Comparison of ENCODE assay signal across 10 cellular contexts in genomic region chr10:99276848-99277486, GRCh38. TPM values are rescaled to one million over a fixed set of nuclear protein-coding genes. Genes with fewer than 3 reads are reported as not detected.
A peak's percentile ranks its signal among the peaks of the same experiment; 100 is the strongest.
DNase-seq lines count a peak whose midpoint lies in the region; ATAC-seq and TF ChIP-seq lines count a peak whose summit lies in the region.
"Had no signal": no experiment of that assay in that cellular context is flagged by ENCODE, and none has a peak within 500 bp of the region (broad histone marks: within the 10 kb centered on the region; RNA-seq: fewer than 3 reads in every experiment).

No MANE protein-coding gene starts in this region.

- POLR2A ChIA-PET in AG04450 (lab: Yijun Ruan, JAX): no interaction called here

- H3K9ac ChIP-seq in fibroblast of lung (ENCODE audit: insufficient read depth, low read length): no peak overlapping the region

- H3K79me2 ChIP-seq in GM23338 (replicated peaks; ENCODE audit: insufficient read depth): no peaks in the 10 kb centered on the region
- H3K79me2 ChIP-seq in fibroblast of lung (ENCODE audit: control insufficient read depth, insufficient read depth, low read length): no peaks in the 10 kb centered on the region

- no peaks in the 10 kb centered on the region for H3K36me3 Mint-ChIP-seq in GM23338 (ENCODE audit: low read depth)
- H3K36me3 Mint-ChIP-seq in activated naive CD8-positive, alpha-beta T cell treated with anti-CD3 and anti-CD28 coated beads for 36 hours: no peaks in the 10 kb centered on the region

- no peak overlapping the region for H3K4me2 ChIP-seq in GM23338
- no peak overlapping the region for H3K4me2 ChIP-seq in fibroblast of lung (ENCODE audit: extremely low read depth, insufficient read depth, low read length)

- no peak overlapping the region for H3K27ac ChIP-seq in AG04450 (ENCODE audit: low read depth, low read length)
- H3K27ac ChIP-seq in GM23338 (ENCODE audit: low read depth): no peak overlapping the region
- no peak overlapping the region for H3K27ac ChIP-seq in fibroblast of lung (ENCODE audit: insufficient read depth, low read length)
- H3K27ac ChIP-seq: stomach had no signal

- peaks cover 11% of the 10 kb centered on the region for H3K4me1 ChIP-seq in GM23338 (ENCODE audit: insufficient read depth)
- no peaks in the 10 kb centered on the region for H3K4me1 ChIP-seq in fibroblast of lung (ENCODE audit: control insufficient read depth, extremely low read depth, insufficient read depth, low read length)
- H3K4me1 ChIP-seq: stomach had no signal

- TF ChIP-seq CTCF in AG04450 (IDR thresholded peaks at IDR 0.05; ENCODE audit: low read depth, low read length) (peak; percentile 41), GM23338 (conservative IDR thresholded peaks at IDR 0.05; ENCODE audit: low read depth in 2 of 2) (peak; percentile 70 to 85), fibroblast of lung (conservative IDR thresholded peaks at IDR 0.05 in 1 of 2, IDR thresholded peaks at IDR 0.05 in 1 of 2; ENCODE audit: low read depth in 1 of 2, low read length in 2 of 2) (peak; percentile 24 to 53)

- H3F3A ChIP-seq in GM23338 (replicated peaks; ENCODE audit: low read depth): no peaks in the 10 kb centered on the region

- DNase-seq in AG04450 (ENCODE audit: low read depth, low spot score): no peak
- DNase-seq in GM23338 (ENCODE audit: low spot score): peak; percentile 57
- DNase-seq in OCI-M2 (lab: John Stamatoyannopoulos, UW; ENCODE audit: unreplicated experiment): peak; percentile 21
- DNase-seq in fibroblast of lung (ENCODE audit: low read depth in 2 of 2): peak in 1 of 2 donors; percentile 47
- DNase-seq in GF-D8 (lab: John Stamatoyannopoulos, UW): no peak
- DNase-seq in NK-92 (lab: John Stamatoyannopoulos, UW; ENCODE audit: unreplicated experiment): no peak
- DNase-seq in activated naive CD8-positive, alpha-beta T cell treated with anti-CD3 and anti-CD28 coated beads for 36 hours: no peak
- DNase-seq: stomach, T-helper 1 cell had no signal

- H3K4me1 Mint-ChIP-seq in GM23338: peaks cover 12% of the 10 kb centered on the region
- H3K4me1 Mint-ChIP-seq in activated naive CD8-positive, alpha-beta T cell treated with anti-CD3 and anti-CD28 coated beads for 36 hours: no peaks in the 10 kb centered on the region

- H3K9me3 Mint-ChIP-seq in GM23338: no peaks in the 10 kb centered on the region; the same call in 2 of the 3 replicates
- H3K9me3 Mint-ChIP-seq in activated naive CD8-positive, alpha-beta T cell treated with anti-CD3 and anti-CD28 coated beads for 36 hours: no peaks in the 10 kb centered on the region

- H3K9me3 ChIP-seq in AG04450 (ENCODE audit: control insufficient read depth, insufficient read depth, low read length) (no peaks in the 10 kb centered on the region), fibroblast of lung (ENCODE audit: control insufficient read depth, insufficient read depth, low read depth, low read length) (no peaks in the 10 kb centered on the region)
- H3K9me3 ChIP-seq: stomach had no signal

- no peak overlapping the region for H3K4me3 Mint-ChIP-seq in GM23338
- no peak overlapping the region for H3K4me3 Mint-ChIP-seq in activated naive CD8-positive, alpha-beta T cell treated with anti-CD3 and anti-CD28 coated beads for 36 hours

- H4K20me1 ChIP-seq in GM23338 (replicated peaks; ENCODE audit: insufficient read depth): no peaks in the 10 kb centered on the region
- H4K20me1 ChIP-seq in fibroblast of lung (ENCODE audit: control insufficient read depth, extremely low read depth, insufficient read depth, low read length): no peaks in the 10 kb centered on the region

- H3K9me2 ChIP-seq in GM23338 (ENCODE audit: insufficient read depth): no peaks in the 10 kb centered on the region

- H2AFZ ChIP-seq in GM23338 (no peak overlapping the region), fibroblast of lung (ENCODE audit: low read length) (no peak overlapping the region)

- H3K4me3 ChIP-seq in AG04450 (ENCODE audit: low read depth, low read length): no peak overlapping the region
- H3K4me3 ChIP-seq in GM23338: no peak overlapping the region
- H3K4me3 ChIP-seq in fibroblast of lung (replicated peaks in 1 of 4; ENCODE audit: control extremely low read depth in 1 of 4, insufficient read depth in 1 of 4, low read depth in 3 of 4, low read length in 4 of 4): no peak overlapping the region
- H3K4me3 ChIP-seq: stomach had no signal

- H3K27me3 Mint-ChIP-seq in GM23338 (ENCODE audit: insufficient read depth, low read depth, poor library complexity): peaks cover 2% of the 10 kb centered on the region
- peaks cover 11% of the 10 kb centered on the region for H3K27me3 Mint-ChIP-seq in activated naive CD8-positive, alpha-beta T cell treated with anti-CD3 and anti-CD28 coated beads for 36 hours

- CTCF ChIA-PET in AG04450 (lab: Charles Lee): interaction anchor here (0.8 kb wide), 1 partner anchor 810 kb away, joined by 8 read pairs; no protein-coding TSS in a partner anchor

- no peak for ATAC-seq in GM23338
- no peak for ATAC-seq in GM19452 (IDR thresholded peaks at IDR 0.05; ENCODE audit: unreplicated experiment)

- H3K27me3 ChIP-seq in AG04450 (ENCODE audit: control insufficient read depth, insufficient read depth, low read length): no peaks in the 10 kb centered on the region
- no peaks in the 10 kb centered on the region for H3K27me3 ChIP-seq in GM23338 (ENCODE audit: insufficient read depth)
- H3K27me3 ChIP-seq in fibroblast of lung (ENCODE audit: control insufficient read depth, insufficient read depth, low read length): no peaks in the 10 kb centered on the region

- no peaks in the 10 kb centered on the region for H3K36me3 ChIP-seq in GM23338 (ENCODE audit: insufficient read depth)
- H3K36me3 ChIP-seq in fibroblast of lung (ENCODE audit: control insufficient read depth, insufficient read depth, low read length): no peaks in the 10 kb centered on the region
- H3K36me3 ChIP-seq: stomach had no signal

- H3K27ac Mint-ChIP-seq in GM23338: no peak overlapping the region
- H3K27ac Mint-ChIP-seq in activated naive CD8-positive, alpha-beta T cell treated with anti-CD3 and anti-CD28 coated beads for 36 hours: no peak overlapping the region

TF ChIP-seq in GM23338, 12 proteins besides CTCF, POLR2A, EP300 and RAD21 (continues in another document):
- no peak for TF ChIP-seq ZNF331 (CRISPR knock-in tag; IDR thresholded peaks at IDR 0.05; ENCODE audit: low read depth)
- TF ChIP-seq, protein P1, sequence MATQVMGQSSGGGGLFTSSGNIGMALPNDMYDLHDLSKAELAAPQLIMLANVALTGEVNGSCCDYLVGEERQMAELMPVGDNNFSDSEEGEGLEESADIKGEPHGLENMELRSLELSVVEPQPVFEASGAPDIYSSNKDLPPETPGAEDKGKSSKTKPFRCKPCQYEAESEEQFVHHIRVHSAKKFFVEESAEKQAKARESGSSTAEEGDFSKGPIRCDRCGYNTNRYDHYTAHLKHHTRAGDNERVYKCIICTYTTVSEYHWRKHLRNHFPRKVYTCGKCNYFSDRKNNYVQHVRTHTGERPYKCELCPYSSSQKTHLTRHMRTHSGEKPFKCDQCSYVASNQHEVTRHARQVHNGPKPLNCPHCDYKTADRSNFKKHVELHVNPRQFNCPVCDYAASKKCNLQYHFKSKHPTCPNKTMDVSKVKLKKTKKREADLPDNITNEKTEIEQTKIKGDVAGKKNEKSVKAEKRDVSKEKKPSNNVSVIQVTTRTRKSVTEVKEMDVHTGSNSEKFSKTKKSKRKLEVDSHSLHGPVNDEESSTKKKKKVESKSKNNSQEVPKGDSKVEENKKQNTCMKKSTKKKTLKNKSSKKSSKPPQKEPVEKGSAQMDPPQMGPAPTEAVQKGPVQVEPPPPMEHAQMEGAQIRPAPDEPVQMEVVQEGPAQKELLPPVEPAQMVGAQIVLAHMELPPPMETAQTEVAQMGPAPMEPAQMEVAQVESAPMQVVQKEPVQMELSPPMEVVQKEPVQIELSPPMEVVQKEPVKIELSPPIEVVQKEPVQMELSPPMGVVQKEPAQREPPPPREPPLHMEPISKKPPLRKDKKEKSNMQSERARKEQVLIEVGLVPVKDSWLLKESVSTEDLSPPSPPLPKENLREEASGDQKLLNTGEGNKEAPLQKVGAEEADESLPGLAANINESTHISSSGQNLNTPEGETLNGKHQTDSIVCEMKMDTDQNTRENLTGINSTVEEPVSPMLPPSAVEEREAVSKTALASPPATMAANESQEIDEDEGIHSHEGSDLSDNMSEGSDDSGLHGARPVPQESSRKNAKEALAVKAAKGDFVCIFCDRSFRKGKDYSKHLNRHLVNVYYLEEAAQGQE (IDR thresholded peaks at IDR 0.05; ENCODE audit: unreplicated experiment): no peak
- no peak for TF ChIP-seq CREB1 (CRISPR knock-in tag; IDR thresholded peaks at IDR 0.05; ENCODE audit: low read depth)
- no peak for TF ChIP-seq EZH2 (IDR thresholded peaks at IDR 0.05; ENCODE audit: low read depth, unreplicated experiment)
- TF ChIP-seq NANOG (IDR thresholded peaks at IDR 0.05; ENCODE audit: borderline replicate concordance): no peak
- TF ChIP-seq ZNF114 (CRISPR knock-in tag; IDR thresholded peaks at IDR 0.05): no peak
- no peak for TF ChIP-seq STAT1 (IDR thresholded peaks at IDR 0.05; ENCODE audit: unreplicated experiment)

RNA-seq across cellular contexts. Expression of gene HPSE2, which starts 41.3 kb away (rescaled TPM):
- not detected in 2 replicates for polyA plus RNA-seq in AG04450 (2011; rRNA removed)
- polyA minus RNA-seq in AG04450 (2011; rRNA and poly(A)+ RNA removed): not detected in 2 replicates
- 0.10 and 0.50 TPM in 2 replicates for total RNA-seq in GM23338 (2014; rRNA removed; shearing (Covaris generic))
- 0.24 and 0.28 TPM in 2 replicates for polyA plus RNA-seq in GM23338 (2016; fragmentation: Nextera tagmentation; extraction: Ambion mirVana)
- total RNA-seq in fibroblast of lung: 0.17 and 0.51 TPM in 2 replicates
- polyA plus RNA-seq in fibroblast of lung: 0.02 and 0.51 TPM in 2 replicates
- 0.56 TPM in 1 of 2 replicates, not detected in the other for polyA plus RNA-seq in fibroblast of lung (2012)
- polyA minus RNA-seq in fibroblast of lung (ENCODE audit: low replicate concordance): not detected in 2 replicates
- total RNA-seq in activated naive CD8-positive, alpha-beta T cell treated with anti-CD3 and anti-CD28 coated beads for 36 hours: not detected

RNA-seq across cellular contexts. Expression of gene CNNM1, which starts 52.2 kb away (rescaled TPM):
- polyA plus RNA-seq in AG04450 (2011; rRNA removed) (0.11 and 0.14 TPM in 2 replicates), GM23338 (2016; fragmentation: Nextera tagmentation; extraction: Ambion mirVana) (0.37 and 0.52 TPM in 2 replicates), fibroblast of lung (0.20 and 1.0 TPM in 2 replicates)
- not detected in 2 replicates for polyA minus RNA-seq in AG04450 (2011; rRNA and poly(A)+ RNA removed)
- total RNA-seq in GM23338 (2014; rRNA removed; shearing (Covaris generic)): 0.74 and 0.90 TPM in 2 replicates
- total RNA-seq in fibroblast of lung: 0.51 and 0.66 TPM in 2 replicates
- polyA plus RNA-seq in fibroblast of lung (2012): 0.12 and 0.67 TPM in 2 replicates
- polyA minus RNA-seq in fibroblast of lung (ENCODE audit: low replicate concordance): 0.07 TPM in 1 of 2 replicates, not detected in the other
- 1 to 10 TPM in 1 of 2 experiments, under 1 TPM in 1; 0.70 to 1.0 TPM for total RNA-seq in activated naive CD8-positive, alpha-beta T cell treated with anti-CD3 and anti-CD28 coated beads for 36 hours

Comparison
In these comparisons a context has a peak if more than half of its experiments do, and no peak if none do; other contexts are left out.
1. DNase-seq: peak in GM23338 (single experiment) and OCI-M2 (single experiment); none in AG04450 (single experiment), GF-D8 (single experiment), NK-92 (single experiment) and activated naive CD8-positive, alpha-beta T cell treated with anti-CD3 and anti-CD28 coated beads for 36 hours (single experiment).
2. Peak in every context shown above with its lines, with median percentiles within 50 percentile points of each other: CTCF ChIP-seq.